ENCODE assay signal across 8 cellular contexts in the genomic region with DNA sequence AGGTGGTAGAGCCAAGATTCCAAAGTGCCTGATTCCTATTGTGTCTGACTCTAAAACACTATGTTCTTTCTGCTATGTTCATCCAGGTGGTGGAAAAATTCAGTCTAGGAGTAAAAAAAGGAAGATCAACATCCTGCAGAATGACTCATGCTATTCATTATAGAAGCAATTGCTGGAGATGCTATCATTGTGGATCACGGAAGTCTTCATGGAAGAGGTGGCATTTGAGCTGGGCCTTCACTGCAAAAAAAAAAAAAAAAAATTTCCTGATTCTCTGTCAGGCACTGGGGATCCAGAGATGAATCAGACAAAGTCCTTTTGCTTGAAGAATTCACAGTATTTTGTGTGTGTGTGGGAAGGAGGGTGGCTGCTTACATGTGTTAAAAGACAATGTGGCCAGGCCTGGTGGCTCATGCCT. TPM values are rescaled to one million over a fixed set of nuclear protein-coding genes. Genes with fewer than 3 reads are reported as not detected.
DNase-seq lines count a peak whose midpoint lies in the region; ATAC-seq and TF ChIP-seq lines count a peak whose summit lies in the region.
"Had no signal": no experiment of that assay in that cellular context is flagged by ENCODE, and none has a peak within 500 bp of the region (broad histone marks: within the 10 kb centered on the region; RNA-seq: fewer than 3 reads in every experiment).

No MANE protein-coding gene starts in this region.

- no peaks in the 10 kb centered on the region for H3K36me3 Mint-ChIP-seq in H9 (ENCODE audit: insufficient read depth in 1 of 3, low read depth in 3 of 3)

- WGBS in H9 (ENCODE audit: extremely low coverage, insufficient read length, low lambda C conversion rate), result no CpG with 5 or more reads among the region's 1 CpG
- WGBS in right cardiac atrium, result 74% methylated on average over 1 of the region's 1 CpG

- no peak overlapping the region for H4K8ac ChIP-seq in H9 (replicated peaks; ENCODE audit: insufficient read length, low read depth, low read length)

- H3K36me3 ChIP-seq in SJCRH30, result no peaks in the 10 kb centered on the region

- H3K4me3 ChIP-seq in SJCRH30 (peak overlapping the region; percentile 84), right cardiac atrium (ENCODE audit: low read length) (no peak overlapping the region), skin epidermis (peak overlapping the region in 2 of 7 experiments; percentile 92 to 95)

- H3K9me3 Mint-ChIP-seq in H9, result no peaks in the 10 kb centered on the region
- H3K9me3 Mint-ChIP-seq: effector memory CD8-positive, alpha-beta T cell had no signal

- H2BK15ac ChIP-seq in H9 (ENCODE audit: low read depth, low read length), result no peak overlapping the region

- H4K20me1 ChIP-seq in H9 (ENCODE audit: control insufficient read depth, insufficient read depth, insufficient read length), result no peaks in the 10 kb centered on the region

- no peak overlapping the region for H3K4ac ChIP-seq in H9 (ENCODE audit: low read depth, low read length)

- H3K4me2 ChIP-seq in H9 (ENCODE audit: insufficient read depth, insufficient read length, low read length), result peak overlapping the region; percentile 87

- peak overlapping the region in 1 of 2 experiments; percentile 94; a peak in 3 of 5 replicates for H3K4me3 Mint-ChIP-seq in H9
- H3K4me3 Mint-ChIP-seq: effector memory CD8-positive, alpha-beta T cell had no signal

- H3K23ac ChIP-seq in H9 (ENCODE audit: insufficient read length, low read depth, low read length), result no peak overlapping the region

- TF ChIP-seq CTCF in H9 (conservative IDR thresholded peaks at IDR 0.05), result no peak

- H3K23me2 ChIP-seq in H9 (ENCODE audit: insufficient read length, low read depth, low read length, poor library complexity, severe bottlenecking), result peaks cover 10% of the 10 kb centered on the region

- H2BK20ac ChIP-seq in H9 (ENCODE audit: low read depth, low read length, poor library complexity, severe bottlenecking), result no peak overlapping the region

- H2BK5ac ChIP-seq in H9 (ENCODE audit: insufficient read length, low read length), result no peak overlapping the region

- H3K9ac ChIP-seq in H9 (ENCODE audit: extremely low read depth, insufficient read length, low read length), result no peak overlapping the region

- no peak overlapping the region for H2BK12ac ChIP-seq in H9 (ENCODE audit: insufficient read length, low read depth, low read length)

- H3T11ph ChIP-seq in H9 (ENCODE audit: low read length), result no peak overlapping the region

- H3K14ac ChIP-seq in H9 (ENCODE audit: insufficient read depth, low read length), result no peak overlapping the region

- no peak overlapping the region for H4K5ac ChIP-seq in H9 (ENCODE audit: insufficient read length, low read depth, low read length)

- no peak overlapping the region for H2AFZ ChIP-seq in H9 (ENCODE audit: low read length)

- no peak overlapping the region for H2AK5ac ChIP-seq in H9 (ENCODE audit: insufficient read length, low read length)

- H3K27ac Mint-ChIP-seq in H9, result no peak overlapping the region
- H3K27ac Mint-ChIP-seq: effector memory CD8-positive, alpha-beta T cell had no signal

- H4K91ac ChIP-seq in H9 (ENCODE audit: insufficient read length, low read depth, low read length), result no peak overlapping the region

- no peaks in the 10 kb centered on the region for H3K79me1 ChIP-seq in H9 (ENCODE audit: insufficient read depth, low read depth, low read length, poor library complexity, severe bottlenecking)

- no peak overlapping the region for H3K18ac ChIP-seq in H9 (ENCODE audit: insufficient read length, low read depth, low read length)

- intact Hi-C loops in right cardiac atrium (cut with DNase I), result no loop called here

- no peak overlapping the region for H3K56ac ChIP-seq in H9 (ENCODE audit: insufficient read length, low read depth, low read length)

- DNase-seq in H9 (no peak), SJCRH30 (no peak), right cardiac atrium (no peak)
- no peak for DNase-seq in activated CD8-positive, alpha-beta memory T cell treated with anti-CD3 and anti-CD28 coated beads for 24 hours
- DNase-seq: effector memory CD8-positive, alpha-beta T cell had no signal

- no peaks in the 10 kb centered on the region for H3K9me3 ChIP-seq in H9 (ENCODE audit: control insufficient read depth, low read depth, low read length)
- no peaks in the 10 kb centered on the region for H3K9me3 ChIP-seq in SJCRH30 (replicated peaks)
- no peaks in the 10 kb centered on the region for H3K9me3 ChIP-seq in right cardiac atrium (ENCODE audit: control insufficient read depth, low read length)

- H3K4me1 ChIP-seq in H9 (ENCODE audit: insufficient read depth, low read length) (peaks cover 6% of the 10 kb centered on the region; the same call in 1 of the 2 replicates), SJCRH30 (no peaks in the 10 kb centered on the region), right cardiac atrium (ENCODE audit: control insufficient read depth, insufficient read depth, low read length) (peaks cover 8% of the 10 kb centered on the region)

- peaks cover 5% of the 10 kb centered on the region for H3K79me2 ChIP-seq in H9 (ENCODE audit: insufficient read depth, low read length)

- no peak overlapping the region for H2BK120ac ChIP-seq in H9 (ENCODE audit: low read depth, low read length, poor library complexity, severe bottlenecking)

- H3K27me3 ChIP-seq in H9 (ENCODE audit: insufficient read depth, low read length) (no peaks in the 10 kb centered on the region), SJCRH30 (no peaks in the 10 kb centered on the region), right cardiac atrium (ENCODE audit: control insufficient read depth, insufficient read depth) (no peaks in the 10 kb centered on the region)

- H3K27ac ChIP-seq in H9 (ENCODE audit: insufficient read length, low read depth, low read length) (no peak overlapping the region), SJCRH30 (no peak overlapping the region), right cardiac atrium (ENCODE audit: low read length) (peak overlapping the region; percentile 87), skin epidermis (peak overlapping the region in 17 of 21 experiments; percentile 73 to 97 (median 92))

- peak in 1 of 2 donors; percentile 26 for ATAC-seq in right cardiac atrium
- no peak for ATAC-seq in GM18502 (IDR thresholded peaks at IDR 0.05; ENCODE audit: poor library complexity, unreplicated experiment)
- ATAC-seq in esophagus mucosa, result no peak

- H3K27me3 Mint-ChIP-seq in H9 (ENCODE audit: low read depth), result no peaks in the 10 kb centered on the region

- peaks cover 16 to 18% of the 10 kb centered on the region in 2 experiments for H3K4me1 Mint-ChIP-seq in H9

RNA-seq across cellular contexts. Expression of a gene that starts 1.4 kb away (rescaled TPM):
- total RNA-seq in H9 (2021) (15.0 and 18.5 TPM in 2 replicates), right cardiac atrium (10 to 100 TPM; 12.6 to 18.5 (median 14.0) TPM), esophagus mucosa (8.8 TPM)
- total RNA-seq in SJCRH30 (2014; rRNA removed; shearing (Covaris generic)), result 12.6 and 15.0 TPM in 2 replicates
- polyA plus RNA-seq in right cardiac atrium, result 5.5 TPM

RNA-seq across cellular contexts. Expression of a gene that starts 45.1 kb away (rescaled TPM):
- total RNA-seq in H9 (2021) (2.6 and 2.8 TPM in 2 replicates), right cardiac atrium (10 to 100 TPM in 2 of 4 donors, 1 to 10 TPM in 2; 5.7 to 18.0 (median 10.4) TPM), esophagus mucosa (12.4 TPM)
- total RNA-seq in SJCRH30 (2014; rRNA removed; shearing (Covaris generic)), result 0.67 and 1.3 TPM in 2 replicates
- 23.4 TPM for polyA plus RNA-seq in right cardiac atrium

Comparison
In these comparisons a context has a peak if more than half of its experiments do, and no peak if none do; other contexts are left out.
1. H3K27ac ChIP-seq: peak in right cardiac atrium (single experiment) and skin epidermis (17 of 21); none in H9 (single experiment) and SJCRH30 (single experiment).